17 cellular contexts compared by ENCODE assay signal in genomic region chr12:47777151-47777550, GRCh38. TPM values are rescaled to one million over a fixed set of nuclear protein-coding genes. Genes with fewer than 3 reads are reported as not detected.
A peak's percentile ranks its signal among the peaks of the same experiment; 100 is the strongest.
DNase-seq lines count a peak whose midpoint lies in the region; ATAC-seq and TF ChIP-seq lines count a peak whose summit lies in the region.
"Had no signal": no experiment of that assay in that cellular context is flagged by ENCODE, and none has a peak within 500 bp of the region (broad histone marks: within the 10 kb centered on the region; RNA-seq: fewer than 3 reads in every experiment).

No MANE protein-coding gene starts in this region.

- no peaks in the 10 kb centered on the region for H3K27me3 ChIP-seq in breast epithelium
- H3K27me3 ChIP-seq in transverse colon = no peaks in the 10 kb centered on the region
- no peaks in the 10 kb centered on the region for H3K27me3 ChIP-seq in SJCRH30

- BruUV-seq in MCF 10A (replicated peaks; lab: Mats Ljungman, UMichigan) = no TSS peak

- intact Hi-C loops in breast epithelium (cut with DNase I; ENCODE audit: low total_unique reads) = loop anchor here (10.0 kb wide), 1 partner anchor 52 kb away; the partner anchor contains the start of gene ENDOU
- intact Hi-C loops in MCF 10A (cut with micrococcal nuclease) = loop anchor here (5.0 kb wide), 2 partner anchors 40 to 125 kb away; partner anchors contain the start of gene HDAC7
- intact Hi-C loops in transverse colon (cut with DNase I; ENCODE audit: low total_unique reads) = loop anchor here (5.0 kb wide), 1 partner anchor 65 kb away; no protein-coding TSS in a partner anchor

- H3K4me1 Mint-ChIP-seq in MCF 10A (ENCODE audit: insufficient read depth, unreplicated experiment) (peaks cover 23% of the 10 kb centered on the region), osteocyte (ENCODE audit: unreplicated experiment) (peaks cover 42% of the 10 kb centered on the region)
- peaks cover 42% of the 10 kb centered on the region for H3K4me1 Mint-ChIP-seq in activated naive CD8-positive, alpha-beta T cell treated with anti-CD3 and anti-CD28 coated beads, Interleukin-2, amount 50 U/mL, for 24 hours

- H3K4me1 ChIP-seq in breast epithelium (peaks cover 22 to 37% of the 10 kb centered on the region in 2 donors), transverse colon (peaks cover 40 to 59% (median 43%) of the 10 kb centered on the region in 4 donors), SJCRH30 (no peaks in the 10 kb centered on the region)

- TF ChIP-seq CTCF in breast epithelium (IDR thresholded peaks at IDR 0.05) = no peak
- TF ChIP-seq CTCF in MCF 10A (IDR thresholded peaks at IDR 0.05; ENCODE audit: unreplicated experiment) = no peak
- TF ChIP-seq CTCF in osteocyte (IDR thresholded peaks at IDR 0.05) = no peak
- no peak for TF ChIP-seq CTCF in transverse colon (IDR thresholded peaks at IDR 0.05)

- peaks cover 6% of the 10 kb centered on the region for H3K36me3 Mint-ChIP-seq in MCF 10A (ENCODE audit: insufficient read depth, unreplicated experiment)
- H3K36me3 Mint-ChIP-seq in osteocyte (ENCODE audit: unreplicated experiment) = no peaks in the 10 kb centered on the region
- no peaks in the 10 kb centered on the region for H3K36me3 Mint-ChIP-seq in activated naive CD8-positive, alpha-beta T cell treated with anti-CD3 and anti-CD28 coated beads, Interleukin-2, amount 50 U/mL, for 24 hours (ENCODE audit: low read depth)

- peak overlapping the region; percentile 81 to 96 for H3K27ac ChIP-seq in breast epithelium
- peak overlapping the region; percentile 99 for H3K27ac ChIP-seq in cingulate gyrus (ENCODE audit: low read depth, low read length)
- H3K27ac ChIP-seq in transverse colon = peak overlapping the region in 3 of 4 donors; percentile 14 to 61 (median 55)
- H3K27ac ChIP-seq in SJCRH30 = no peak overlapping the region

- H3K36me3 ChIP-seq in breast epithelium (no peaks in the 10 kb centered on the region), transverse colon (no peaks in the 10 kb centered on the region), SJCRH30 (0 out of 2 replicates have a peak, but pooled peaks cover 2% of the 10 kb centered on the region)

- no peak for DNase-seq in breast epithelium (ENCODE audit: low spot score in 2 of 2)
- DNase-seq in MCF 10A (ENCODE audit: unreplicated experiment) = no peak
- no peak for DNase-seq in osteocyte (ENCODE audit: extremely low spot score, unreplicated experiment)
- DNase-seq in transverse colon = no peak
- no peak for DNase-seq in NCI-H69 (lab: John Stamatoyannopoulos, UW)
- DNase-seq in SJCRH30 = no peak
- DNase-seq in activated naive CD8-positive, alpha-beta T cell treated with anti-CD3 and anti-CD28 coated beads, Interleukin-2, amount 50 U/mL, for 24 hours = no peak
- DNase-seq: activated CD4-positive, alpha-beta T cell treated with anti-CD3 and anti-CD28 coated beads, Interleukin-2, amount 10 ng/mL, durations not matched to agents 7 days and 5 days; activated gamma-delta T cell treated with Interleukin-2 at 50 U/mL for 16 hours; DMS79 treated with DMSO at 0.1 percent for 48 hours; NCI-H187; NK-92 treated with Interleukin-12 subunit alpha and Interleukin-12 subunit beta, amount 100 ng/mL, for 24 hours had no signal

- 73% methylated on average over 1 of the region's 1 CpG; no CpG with 5 or more reads in 1 of the 2 donors for WGBS in transverse colon (ENCODE audit: low coverage in 1 of 2), 2 donors

- H3K4me3 ChIP-seq in breast epithelium (peak overlapping the region in 1 of 3 donors; percentile 15), transverse colon (no peak overlapping the region), SJCRH30 (no peak overlapping the region)

- no peak for TF ChIP-seq EP300 in transverse colon (IDR thresholded peaks at IDR 0.05; ENCODE audit: low read depth)

- POLR2A ChIA-PET in MCF 10A (lab: Yijun Ruan, JAX) = interaction anchor here (0.7 to 3.8 kb wide), 5 partner anchors 10 to 176 kb away, joined by 3 to 25 read pairs (median 4); partner anchors contain the start of gene RPAP3

- H3K9me3 ChIP-seq in breast epithelium (no peaks in the 10 kb centered on the region), transverse colon (no peaks in the 10 kb centered on the region), SJCRH30 (replicated peaks) (no peaks in the 10 kb centered on the region)

- H3K4me3 Mint-ChIP-seq in MCF 10A (ENCODE audit: unreplicated experiment) (no peak overlapping the region), osteocyte (ENCODE audit: unreplicated experiment) (no peak overlapping the region)
- H3K4me3 Mint-ChIP-seq in activated naive CD8-positive, alpha-beta T cell treated with anti-CD3 and anti-CD28 coated beads, Interleukin-2, amount 50 U/mL, for 24 hours = no peak overlapping the region
- H3K4me3 Mint-ChIP-seq: activated CD4-positive, alpha-beta T cell treated with anti-CD3 and anti-CD28 coated beads, Interleukin-2, amount 10 ng/mL, durations not matched to agents 7 days and 5 days had no signal

- CTCF ChIA-PET in MCF 10A (lab: Yijun Ruan, JAX) = interaction anchor here (0.7 to 38.2 kb wide), 13 partner anchors 9 to 1287 kb away, joined by 3 to 843 read pairs (median 4); partner anchors contain the start of gene TMEM106C

- no peaks in the 10 kb centered on the region for H3K9me3 Mint-ChIP-seq in MCF 10A (ENCODE audit: unreplicated experiment)
- H3K9me3 Mint-ChIP-seq in osteocyte (ENCODE audit: unreplicated experiment) = no peaks in the 10 kb centered on the region
- no peaks in the 10 kb centered on the region for H3K9me3 Mint-ChIP-seq in activated naive CD8-positive, alpha-beta T cell treated with anti-CD3 and anti-CD28 coated beads, Interleukin-2, amount 50 U/mL, for 24 hours
- H3K9me3 Mint-ChIP-seq: activated CD4-positive, alpha-beta T cell treated with anti-CD3 and anti-CD28 coated beads, Interleukin-2, amount 10 ng/mL, durations not matched to agents 7 days and 5 days had no signal

- no peak for TF ChIP-seq POLR2A in breast epithelium (IDR thresholded peaks at IDR 0.05)
- no peak for TF ChIP-seq POLR2A in transverse colon (IDR thresholded peaks at IDR 0.05)

- H3K27me3 Mint-ChIP-seq in MCF 10A (ENCODE audit: insufficient read depth, unreplicated experiment) = no peaks in the 10 kb centered on the region
- H3K27me3 Mint-ChIP-seq in osteocyte (ENCODE audit: unreplicated experiment) = no peaks in the 10 kb centered on the region
- peaks cover 2% of the 10 kb centered on the region for H3K27me3 Mint-ChIP-seq in activated naive CD8-positive, alpha-beta T cell treated with anti-CD3 and anti-CD28 coated beads, Interleukin-2, amount 50 U/mL, for 24 hours

- ATAC-seq in activated naive CD8-positive, alpha-beta T cell treated with anti-CD3 and anti-CD28 coated beads, Interleukin-2, amount 50 U/mL, for 24 hours = no peak

- in situ Hi-C loops in transverse colon (cut with MboI; ENCODE audit: low pct_ligation_motif_present in 1 of 4, low pct_unique_long_range_greater_than_20kb in 1 of 4, low sequenced_read_pairs in 3 of 4) = loop anchor here in 2 of 4 donors (5.0 to 10.0 kb wide), 2 partner anchors 60 to 62 kb away; no protein-coding TSS in a partner anchor

- H3K27ac Mint-ChIP-seq in MCF 10A (ENCODE audit: low read depth, unreplicated experiment) = no peak overlapping the region
- H3K27ac Mint-ChIP-seq in osteocyte (ENCODE audit: unreplicated experiment) = peak overlapping the region; percentile 71
- no peak overlapping the region for H3K27ac Mint-ChIP-seq in activated naive CD8-positive, alpha-beta T cell treated with anti-CD3 and anti-CD28 coated beads, Interleukin-2, amount 50 U/mL, for 24 hours
- H3K27ac Mint-ChIP-seq: activated CD4-positive, alpha-beta T cell treated with anti-CD3 and anti-CD28 coated beads, Interleukin-2, amount 10 ng/mL, durations not matched to agents 7 days and 5 days had no signal

RNA-seq across cellular contexts. Expression of gene SLC48A1, which starts 4.1 kb away (rescaled TPM):
- total RNA-seq in breast epithelium = 10 to 100 TPM; 27.5 to 51.5 (median 30.6) TPM
- total RNA-seq in MCF 10A (2022) = 19.4 and 20.2 TPM in 2 replicates
- 21.2 and 21.6 TPM in 2 replicates for total RNA-seq in osteocyte
- total RNA-seq in transverse colon = 10 to 100 TPM; 19.9 to 76.7 (median 23.1) TPM
- 1.1 and 1.4 TPM in 2 replicates for total RNA-seq in SJCRH30 (2014; rRNA removed; shearing (Covaris generic))

RNA-seq across cellular contexts. Expression of gene RAPGEF3, which starts 18.5 kb away (rescaled TPM):
- total RNA-seq in breast epithelium (10 to 100 TPM; 40.6 to 87.8 (median 60.3) TPM), MCF 10A (2022) (1.4 and 3.4 TPM in 2 replicates), osteocyte (1.2 and 1.9 TPM in 2 replicates), transverse colon (10 to 100 TPM in 2 of 4 donors, 1 to 10 TPM in 2; 8.1 to 51.7 (median 24.6) TPM)
- 0.49 and 0.68 TPM in 2 replicates for total RNA-seq in SJCRH30 (2014; rRNA removed; shearing (Covaris generic))

RNA-seq across cellular contexts. Expression of gene HDAC7, which starts 42.6 kb away (rescaled TPM):
- total RNA-seq in breast epithelium (10 to 100 TPM; 37.6 to 77.0 (median 44.9) TPM), MCF 10A (2022) (65.0 and 80.1 TPM in 2 replicates), osteocyte (114 and 120 TPM in 2 replicates), transverse colon (100 to 1,000 TPM in 1 of 4 donors, 10 to 100 TPM in 3; 19.4 to 133 (median 28.3) TPM)
- total RNA-seq in SJCRH30 (2014; rRNA removed; shearing (Covaris generic)) = 34.9 and 37.1 TPM in 2 replicates

RNA-seq across cellular contexts. Expression of gene ENDOU, which starts 51.9 kb away (rescaled TPM):
- 1 to 10 TPM in 2 of 3 donors, under 1 TPM in 1; 0.98 to 1.4 (median 1.0) TPM for total RNA-seq in breast epithelium
- total RNA-seq in MCF 10A (2022) = not detected in 2 replicates
- not detected in 2 replicates for total RNA-seq in osteocyte
- under 1 TPM in 1 of 4 donors, not detected in 3; 0.32 TPM for total RNA-seq in transverse colon
- not detected in 2 replicates for total RNA-seq in SJCRH30 (2014; rRNA removed; shearing (Covaris generic))
- total RNA-seq: activated CD4-positive, alpha-beta T cell treated with anti-CD3 and anti-CD28 coated beads, Interleukin-2, amount 10 ng/mL, durations not matched to agents 7 days and 5 days; frontal cortex; kidney epithelial cell; T-helper 1 cell treated with Interleukin-12 subunit alpha and Interleukin-12 subunit beta and Interleukin-4 antibody, amounts not matched to agents 30 ng/mL and 1 ng/mL, for 36 hours; urinary bladder had no signal
